Comparison of ENCODE assay signal across 21 cellular contexts in genomic region chr2:53958443-53958842, GRCh38. TPM values are rescaled to one million over a fixed set of nuclear protein-coding genes. Genes with fewer than 3 reads are reported as not detected.
DNase-seq lines count a peak whose midpoint lies in the region; ATAC-seq, FAIRE-seq and TF ChIP-seq lines count a peak whose summit lies in the region.
"Had no signal": no experiment of that assay in that cellular context is flagged by ENCODE, and none has a peak within 500 bp of the region (broad histone marks: within the 10 kb centered on the region; RNA-seq: fewer than 3 reads in every experiment).

No MANE protein-coding gene starts in this region.

- no peak for TF ChIP-seq POLR2A in K562 (conservative IDR thresholded peaks at IDR 0.05)
- TF ChIP-seq POLR2A in gastrocnemius medialis (IDR thresholded peaks at IDR 0.05), result no peak

- H3K79me2 ChIP-seq in GM23338 (replicated peaks; ENCODE audit: insufficient read depth) (peaks cover 100% of the 10 kb centered on the region), K562 (ENCODE audit: control insufficient read depth, insufficient read depth, low read length) (peaks cover 99% of the 10 kb centered on the region)

- H3K9ac ChIP-seq in K562 (ENCODE audit: insufficient read depth in 1 of 2, low read depth in 2 of 2, low read length in 2 of 2), result no peak overlapping the region
- H3K9ac ChIP-seq: GM23248 had no signal

- 0 out of 2 replicates have a peak overlapping the region, but pooled peaks have one; percentile 7 for H3K4me2 ChIP-seq in GM23338
- no peak overlapping the region for H3K4me2 ChIP-seq in K562 (ENCODE audit: insufficient read depth, low read length)

- ATAC-seq in GM23338, result no peak
- no peak for ATAC-seq in K562
- ATAC-seq in gastrocnemius medialis, result no peak
- ATAC-seq: HCT116 had no signal

- H3K27ac ChIP-seq in A673 (ENCODE audit: low read depth, low read length, poor library complexity, severe bottlenecking), result peak overlapping the region; percentile 11
- no peak overlapping the region for H3K27ac ChIP-seq in GM23338 (ENCODE audit: low read depth)
- no peak overlapping the region for H3K27ac ChIP-seq in K562 (ENCODE audit: extremely low read depth, low read depth, low read length)
- H3K27ac ChIP-seq in gastrocnemius medialis, result peak overlapping the region; percentile 19 to 39 (median 31)
- H3K27ac ChIP-seq: C4-2B, GM23248 had no signal

- DNase-seq in A673 (ENCODE audit: low spot score), result no peak
- no peak for DNase-seq in GM23338 (ENCODE audit: low spot score)
- no peak for DNase-seq in K562 (ENCODE audit: extremely low read depth in 1 of 4, low spot score in 3 of 4)
- DNase-seq in gastrocnemius medialis, result no peak
- DNase-seq in activated CD4-positive, alpha-beta memory T cell treated with anti-CD3 and anti-CD28 coated beads, Interleukin-2, amount 10 ng/mL, durations not matched to agents 7 days and 5 days, result no peak
- no peak for DNase-seq in ecto neural progenitor cell (ENCODE audit: low spot score)
- DNase-seq: AML-193; Caco-2; CD4-positive, alpha-beta T cell; GM23248; H7; HFFc6; IMR-90 had no signal

- FAIRE-seq in K562 (lab: Jason Lieb, UNC), result peak; percentile 40
- FAIRE-seq: A204.1, D721Med, G401.6, GM12891, GM19239, HTR-8/SVneo had no signal

- peaks cover 3% of the 10 kb centered on the region for H3K27me3 Mint-ChIP-seq in GM23338 (ENCODE audit: insufficient read depth, low read depth, poor library complexity)
- H3K27me3 Mint-ChIP-seq in activated CD4-positive, alpha-beta memory T cell treated with anti-CD3 and anti-CD28 coated beads, Interleukin-2, amount 10 ng/mL, durations not matched to agents 7 days and 5 days, result no peaks in the 10 kb centered on the region
- H3K27me3 Mint-ChIP-seq: CD4-positive, alpha-beta T cell had no signal

- H3K36me3 Mint-ChIP-seq in GM23338 (ENCODE audit: low read depth), result no peaks in the 10 kb centered on the region
- H3K36me3 Mint-ChIP-seq in activated CD4-positive, alpha-beta memory T cell treated with anti-CD3 and anti-CD28 coated beads, Interleukin-2, amount 10 ng/mL, durations not matched to agents 7 days and 5 days (ENCODE audit: low read depth), result peaks cover 5% of the 10 kb centered on the region

- H3K4me1 ChIP-seq in A673 (ENCODE audit: insufficient read depth, low read length, poor library complexity, severe bottlenecking), result peaks cover 20% of the 10 kb centered on the region
- H3K4me1 ChIP-seq in GM23338 (ENCODE audit: insufficient read depth), result peaks cover 49% of the 10 kb centered on the region
- H3K4me1 ChIP-seq in K562 (replicated peaks in 1 of 2; ENCODE audit: control insufficient read depth in 2 of 2, insufficient read depth in 2 of 2, low read length in 2 of 2), result peaks cover 9 to 11% of the 10 kb centered on the region in 2 experiments; a peak in 4 of 5 replicates
- H3K4me1 ChIP-seq in gastrocnemius medialis, result peaks cover 34 to 41% of the 10 kb centered on the region in 2 donors

- no peak overlapping the region for H3K27ac Mint-ChIP-seq in GM23338
- no peak overlapping the region for H3K27ac Mint-ChIP-seq in activated CD4-positive, alpha-beta memory T cell treated with anti-CD3 and anti-CD28 coated beads, Interleukin-2, amount 10 ng/mL, durations not matched to agents 7 days and 5 days
- H3K27ac Mint-ChIP-seq: CD4-positive, alpha-beta T cell; HFFc6 had no signal

- CTCF ChIA-PET in A673 (lab: Charles Lee), result no interaction called here
- CTCF ChIA-PET in K562 (lab: Yijun Ruan, JAX; ENCODE audit: low intra/inter-chr PET ratio), result no interaction called here
- CTCF ChIA-PET in activated CD4-positive, alpha-beta memory T cell treated with anti-CD3 and anti-CD28 coated beads, Interleukin-2, amount 10 ng/mL, durations not matched to agents 7 days and 5 days (lab: Charles Lee), result no interaction called here

- TF ChIP-seq EP300 in K562 (IDR thresholded peaks at IDR 0.05; ENCODE audit: low read length), result no peak

- POLR2A ChIA-PET in A673 (lab: Charles Lee; ENCODE audit: low non-redundant PET), result no interaction called here
- POLR2A ChIA-PET in K562 (lab: Yijun Ruan, JAX), result interaction anchor here (0.9 to 6.8 kb wide), 3 partner anchors 11 to 148 kb away, joined by 3 to 65 read pairs (median 4); partner anchors contain the start of gene PSME4
- POLR2A ChIA-PET in activated CD4-positive, alpha-beta memory T cell treated with anti-CD3 and anti-CD28 coated beads, Interleukin-2, amount 10 ng/mL, durations not matched to agents 7 days and 5 days (lab: Charles Lee), result no interaction called here

- peaks cover 11% of the 10 kb centered on the region for H4K20me1 ChIP-seq in GM23338 (replicated peaks; ENCODE audit: insufficient read depth)
- peaks cover 12% of the 10 kb centered on the region for H4K20me1 ChIP-seq in K562 (replicated peaks; ENCODE audit: control insufficient read depth, insufficient read depth, low read length)

- no peaks in the 10 kb centered on the region for H3K9me3 Mint-ChIP-seq in GM23338
- no peaks in the 10 kb centered on the region for H3K9me3 Mint-ChIP-seq in activated CD4-positive, alpha-beta memory T cell treated with anti-CD3 and anti-CD28 coated beads, Interleukin-2, amount 10 ng/mL, durations not matched to agents 7 days and 5 days
- H3K9me3 Mint-ChIP-seq: CD4-positive, alpha-beta T cell; HFFc6 had no signal

- BruUV-seq in A673 (replicated peaks; lab: Mats Ljungman, UMichigan) (no TSS peak), K562 (replicated peaks; lab: Mats Ljungman, UMichigan) (no TSS peak)

- H3K9me1 ChIP-seq in K562 (ENCODE audit: control insufficient read depth, insufficient read depth, low read length), result no peaks in the 10 kb centered on the region

- TF ChIP-seq CTCF in A673 (conservative IDR thresholded peaks at IDR 0.05; ENCODE audit: low read depth, low read length) (no peak), GM23338 (conservative IDR thresholded peaks at IDR 0.05; ENCODE audit: low read depth in 2 of 2) (no peak), K562 (IDR thresholded peaks at IDR 0.05 in 2 of 3, conservative IDR thresholded peaks at IDR 0.05 in 1 of 3; ENCODE audit: insufficient read depth in 2 of 3, low read depth in 1 of 3, low read length in 3 of 3) (no peak), gastrocnemius medialis (IDR thresholded peaks at IDR 0.05 in 4 of 5, conservative IDR thresholded peaks at IDR 0.05 in 1 of 5) (no peak)

- H3K9me3 ChIP-seq in A673 (ENCODE audit: low read depth, low read length, poor library complexity, severe bottlenecking) (no peaks in the 10 kb centered on the region), K562 (replicated peaks; ENCODE audit: control insufficient read depth, insufficient read depth, low read depth, low read length) (no peaks in the 10 kb centered on the region), gastrocnemius medialis (no peaks in the 10 kb centered on the region)
- H3K9me3 ChIP-seq: Caco-2 had no signal

- H3K27me3 ChIP-seq in A673 (replicated peaks; ENCODE audit: insufficient read depth, low read depth, low read length, poor library complexity) (no peaks in the 10 kb centered on the region), GM23338 (ENCODE audit: insufficient read depth) (no peaks in the 10 kb centered on the region), K562 (ENCODE audit: control insufficient read depth in 2 of 2, insufficient read depth in 2 of 2, low read length in 2 of 2) (no peaks in the 10 kb centered on the region), gastrocnemius medialis (no peaks in the 10 kb centered on the region)

- TF ChIP-seq RAD21 in K562 (CRISPR knock-in tag; conservative IDR thresholded peaks at IDR 0.05 in 1 of 2, IDR thresholded peaks at IDR 0.05 in 1 of 2), result no peak

- no peaks in the 10 kb centered on the region for H3K36me3 ChIP-seq in A673 (ENCODE audit: insufficient read depth, low read length, poor library complexity, severe bottlenecking)
- H3K36me3 ChIP-seq in GM23338 (ENCODE audit: insufficient read depth), result no peaks in the 10 kb centered on the region
- H3K36me3 ChIP-seq in K562 (ENCODE audit: control insufficient read depth, insufficient read depth, low read length), result peaks cover 6% of the 10 kb centered on the region; the same call in 1 of the 3 replicates
- H3K36me3 ChIP-seq in gastrocnemius medialis, result no peaks in the 10 kb centered on the region

- H2AFZ ChIP-seq in GM23338 (no peak overlapping the region), K562 (ENCODE audit: low read depth, low read length) (no peak overlapping the region)
- H2AFZ ChIP-seq: GM23248 had no signal

- H3K4me3 ChIP-seq in A673 (ENCODE audit: low read depth, low read length, poor library complexity, severe bottlenecking) (no peak overlapping the region), GM23338 (no peak overlapping the region), K562 (no peak overlapping the region), gastrocnemius medialis (no peak overlapping the region)
- H3K4me3 ChIP-seq: GM23248 had no signal

- H3K4me3 Mint-ChIP-seq in GM23338, result no peak overlapping the region
- no peak overlapping the region for H3K4me3 Mint-ChIP-seq in activated CD4-positive, alpha-beta memory T cell treated with anti-CD3 and anti-CD28 coated beads, Interleukin-2, amount 10 ng/mL, durations not matched to agents 7 days and 5 days
- H3K4me3 Mint-ChIP-seq: CD4-positive, alpha-beta T cell; HFFc6 had no signal

- in situ Hi-C loops in K562 (cut with MboI), result no loop called here
- in situ Hi-C loops in gastrocnemius medialis (cut with MboI; ENCODE audit: low sequenced_read_pairs in 4 of 4), result no loop called here

- no peaks in the 10 kb centered on the region for H3K9me2 ChIP-seq in GM23338 (ENCODE audit: insufficient read depth)

- peaks cover 41% of the 10 kb centered on the region for H3K4me1 Mint-ChIP-seq in GM23338
- peaks cover 12% of the 10 kb centered on the region for H3K4me1 Mint-ChIP-seq in activated CD4-positive, alpha-beta memory T cell treated with anti-CD3 and anti-CD28 coated beads, Interleukin-2, amount 10 ng/mL, durations not matched to agents 7 days and 5 days

- no peaks in the 10 kb centered on the region for H3F3A ChIP-seq in GM23338 (replicated peaks; ENCODE audit: low read depth)

- WGBS in K562 (ENCODE audit: insufficient coverage, low coverage, missing lambda C conversion rate), result 86% methylated on average over 2 of the region's 2 CpGs

- intact Hi-C loops in A673 (cut with micrococcal nuclease; ENCODE audit: unreplicated experiment), result no loop called here
- intact Hi-C loops in K562 (cut with micrococcal nuclease), result no loop called here
- intact Hi-C loops in gastrocnemius medialis (cut with DNase I; ENCODE audit: low total_unique reads), result no loop called here

RNA-seq across cellular contexts. Expression of gene PSME4, which starts 12.3 kb away (rescaled TPM):
- total RNA-seq in A673 (2021), result 91.0 and 97.6 TPM in 2 replicates
- total RNA-seq in GM23338 (2014; rRNA removed; shearing (Covaris generic)), result 97.6 and 98.6 TPM in 2 replicates
- polyA plus RNA-seq in GM23338 (2016; fragmentation: Nextera tagmentation; extraction: Ambion mirVana), result 38.4 and 44.7 TPM in 2 replicates
- 113 and 384 TPM in 2 replicates for total RNA-seq in K562 (2011; cell fraction: chromatin; rRNA removed; ENCODE audit: low replicate concordance)
- total RNA-seq in K562 (2011; cell fraction: nucleolus; rRNA removed), result 47.2 and 70.7 TPM in 2 replicates
- total RNA-seq in K562 (2011; cell fraction: nucleoplasm; rRNA removed), result 126 and 172 TPM in 2 replicates
- total RNA-seq in K562 (2014; rRNA removed), result 33.5 and 37.7 TPM in 2 replicates
- total RNA-seq in K562 (2014; rRNA removed; fragmentation: Illumina TruSeq; extraction: Trizol), result 57.3 and 62.1 TPM in 2 replicates
- 40.5 and 41.2 TPM in 2 replicates for total RNA-seq in K562 (2015; rRNA removed; fragmentation: Illumina TruSeq; extraction: Trizol)
- total RNA-seq in K562 (2021), result 67.4 and 74.0 TPM in 2 replicates
- polyA plus RNA-seq in K562 (2011; rRNA removed), result 62.6 and 77.8 TPM in 2 replicates
- 31.1 and 50.2 TPM in 2 replicates for polyA plus RNA-seq in K562 (2011; cell fraction: cytosol; rRNA removed)
- 47.7 and 75.2 TPM in 2 replicates for polyA plus RNA-seq in K562 (2011; cell fraction: nucleus; rRNA removed)
- polyA plus RNA-seq in K562 (2012), result 36.4 and 43.1 TPM in 2 replicates
- polyA plus RNA-seq in K562 (2014; fragmentation: Illumina TruSeq; extraction: Trizol), result 65.2 and 71.7 TPM in 2 replicates
- polyA plus RNA-seq in K562 (2014; fragmentation: Nextera tagmentation; extraction: Ambion mirVana), result 10 to 100 TPM; 24.3 to 33.3 TPM
- polyA plus RNA-seq in K562 (2014; rRNA removed), result 38.6 and 38.9 TPM in 2 replicates
- 151 and 174 TPM in 2 replicates for polyA minus RNA-seq in K562 (2011; rRNA and poly(A)+ RNA removed)
- polyA minus RNA-seq in K562 (2011; cell fraction: cytosol; rRNA and poly(A)+ RNA removed), result 46.1 and 66.5 TPM in 2 replicates
- 48.1 and 83.7 TPM in 2 replicates for polyA minus RNA-seq in K562 (2011; cell fraction: nucleus; rRNA and poly(A)+ RNA removed)
- total RNA-seq in gastrocnemius medialis, result 100 to 1,000 TPM; 144 to 247 (median 162) TPM
- 10 to 100 TPM; 47.4 to 47.8 TPM for total RNA-seq in activated CD4-positive, alpha-beta memory T cell treated with anti-CD3 and anti-CD28 coated beads, Interleukin-2, amount 10 ng/mL, durations not matched to agents 7 days and 5 days

Comparison
In these comparisons a context has a peak if more than half of its experiments do, and no peak if none do; other contexts are left out.
1. H3K27ac ChIP-seq: peak in A673 (single experiment) and gastrocnemius medialis (4 of 4); none in GM23338 (single experiment) and K562 (single experiment).